8 cellular contexts compared by ENCODE assay signal in the genomic region with DNA sequence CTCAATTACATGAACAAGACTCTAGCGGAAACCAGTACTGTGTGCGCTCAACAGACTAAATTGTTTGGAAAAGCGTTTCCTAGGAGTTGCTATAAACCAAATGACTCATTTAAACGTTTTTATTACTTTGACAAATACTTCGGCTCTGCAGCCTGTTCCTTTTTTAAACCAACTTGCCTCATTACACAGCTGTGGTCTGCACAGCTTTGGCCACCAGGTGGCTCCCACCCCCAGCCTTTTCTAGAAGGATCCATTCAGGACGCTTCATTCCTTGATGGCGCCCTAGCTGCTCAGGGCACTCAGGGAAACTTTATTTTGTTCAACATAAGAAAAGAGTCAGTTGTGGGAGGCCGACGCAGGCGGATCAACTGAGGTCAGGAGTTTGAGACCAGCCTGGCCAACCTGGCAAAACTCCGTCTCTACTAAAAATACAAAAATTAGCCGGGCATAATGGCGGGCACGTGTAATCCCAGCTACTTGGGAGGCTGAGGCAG. TPM values are rescaled to one million over a fixed set of nuclear protein-coding genes. Genes with fewer than 3 reads are reported as not detected.
DNase-seq lines count a peak whose midpoint lies in the region; TF ChIP-seq lines count a peak whose summit lies in the region.

No MANE protein-coding gene starts in this region.

- H3K27me3 Mint-ChIP-seq in activated T-helper 1 cell treated with anti-CD3 and anti-CD28 coated beads, Interleukin-12 subunit alpha, Interleukin-12 subunit beta, Interleukin-2, Interleukin-4 antibody, amounts not matched to agents 30 ng/mL and 10 ng/mL and 1 ng/mL, durations not matched to agents 14 hours and 24 hours and 36 hours (ENCODE audit: insufficient read depth), result peaks cover 39% of the 10 kb centered on the region
- peaks cover 45% of the 10 kb centered on the region for H3K27me3 Mint-ChIP-seq in nephron progenitor cell (ENCODE audit: low read depth, poor library complexity)

- peaks cover 6% of the 10 kb centered on the region for H3K4me1 Mint-ChIP-seq in activated T-helper 1 cell treated with anti-CD3 and anti-CD28 coated beads, Interleukin-12 subunit alpha, Interleukin-12 subunit beta, Interleukin-2, Interleukin-4 antibody, amounts not matched to agents 30 ng/mL and 10 ng/mL and 1 ng/mL, durations not matched to agents 14 hours and 24 hours and 36 hours (ENCODE audit: low read depth)
- peaks cover 11% of the 10 kb centered on the region for H3K4me1 Mint-ChIP-seq in nephron progenitor cell

- peak; percentile 94 for DNase-seq in A172 (ENCODE audit: low spot score)
- peak; percentile 79 for DNase-seq in GM13976 (ENCODE audit: low spot score)
- DNase-seq in Jurkat, Clone E6-1 (ENCODE audit: low read depth, low spot score), result peak; percentile 67
- peak; percentile 66 for DNase-seq in RPMI8226
- DNase-seq in activated T-helper 1 cell treated with anti-CD3 and anti-CD28 coated beads, Interleukin-12 subunit alpha, Interleukin-12 subunit beta, Interleukin-2, Interleukin-4 antibody, amounts not matched to agents 30 ng/mL and 10 ng/mL and 1 ng/mL, durations not matched to agents 14 hours and 24 hours and 36 hours (ENCODE audit: low spot score), result peak; percentile 51
- DNase-seq in fibroblast of pulmonary artery (ENCODE audit: low read depth), result peak; percentile 96
- DNase-seq in nephron progenitor cell, result peak; percentile 75
- peak in 5 of 6 experiments; percentile 13 to 33 (median 30) for DNase-seq in stimulated activated naive CD4-positive, alpha-beta T cell (lab: John Stamatoyannopoulos, UW)

- no peak overlapping the region for H3K27ac Mint-ChIP-seq in activated T-helper 1 cell treated with anti-CD3 and anti-CD28 coated beads, Interleukin-12 subunit alpha, Interleukin-12 subunit beta, Interleukin-2, Interleukin-4 antibody, amounts not matched to agents 30 ng/mL and 10 ng/mL and 1 ng/mL, durations not matched to agents 14 hours and 24 hours and 36 hours
- H3K27ac Mint-ChIP-seq in nephron progenitor cell, result peak overlapping the region; percentile 96

- H3K36me3 Mint-ChIP-seq in activated T-helper 1 cell treated with anti-CD3 and anti-CD28 coated beads, Interleukin-12 subunit alpha, Interleukin-12 subunit beta, Interleukin-2, Interleukin-4 antibody, amounts not matched to agents 30 ng/mL and 10 ng/mL and 1 ng/mL, durations not matched to agents 14 hours and 24 hours and 36 hours (ENCODE audit: low read depth), result no peaks in the 10 kb centered on the region
- H3K36me3 Mint-ChIP-seq in nephron progenitor cell (ENCODE audit: low read depth), result no peaks in the 10 kb centered on the region

- H3K4me3 ChIP-seq in Jurkat, Clone E6-1 (ENCODE audit: low read length), result no peak overlapping the region
- no peak overlapping the region for H3K4me3 ChIP-seq in fibroblast of pulmonary artery (replicated peaks; ENCODE audit: low read depth, low read length)

- no peaks in the 10 kb centered on the region for H3K9me3 Mint-ChIP-seq in activated T-helper 1 cell treated with anti-CD3 and anti-CD28 coated beads, Interleukin-12 subunit alpha, Interleukin-12 subunit beta, Interleukin-2, Interleukin-4 antibody, amounts not matched to agents 30 ng/mL and 10 ng/mL and 1 ng/mL, durations not matched to agents 14 hours and 24 hours and 36 hours
- peaks cover 2% of the 10 kb centered on the region for H3K9me3 Mint-ChIP-seq in nephron progenitor cell

- peak; percentile 80 for TF ChIP-seq CTCF in GM13976 (IDR thresholded peaks at IDR 0.05; ENCODE audit: borderline replicate concordance, control extremely low read depth, extremely low read depth, insufficient read depth, missing control alignments)
- TF ChIP-seq CTCF in fibroblast of pulmonary artery (IDR thresholded peaks at IDR 0.05; ENCODE audit: low read length, missing control alignments), result peak; percentile 97
- TF ChIP-seq CTCF in nephron progenitor cell (IDR thresholded peaks at IDR 0.05), result peak; percentile 91

- intact Hi-C loops in activated T-helper 1 cell treated with anti-CD3 and anti-CD28 coated beads, Interleukin-12 subunit alpha, Interleukin-12 subunit beta, Interleukin-2, Interleukin-4 antibody, amounts not matched to agents 30 ng/mL and 10 ng/mL and 1 ng/mL, durations not matched to agents 14 hours and 24 hours and 36 hours (cut with micrococcal nuclease), result loop anchor here (1.0 to 10.0 kb wide), 7 partner anchors 131 to 1851 kb away; no protein-coding TSS in a partner anchor

- in situ Hi-C loops in GM13976 (cut with MboI; ENCODE audit: low sequenced_read_pairs, unreplicated experiment), result loop anchor here (10.0 kb wide), 1 partner anchor 531 kb away; no protein-coding TSS in a partner anchor

- no peak overlapping the region for H3K4me3 Mint-ChIP-seq in activated T-helper 1 cell treated with anti-CD3 and anti-CD28 coated beads, Interleukin-12 subunit alpha, Interleukin-12 subunit beta, Interleukin-2, Interleukin-4 antibody, amounts not matched to agents 30 ng/mL and 10 ng/mL and 1 ng/mL, durations not matched to agents 14 hours and 24 hours and 36 hours
- no peak overlapping the region for H3K4me3 Mint-ChIP-seq in nephron progenitor cell

RNA-seq across cellular contexts. Expression of gene XPO4, which starts 41.0 kb away (rescaled TPM):
- total RNA-seq in A172 (2014; rRNA removed; shearing (Covaris generic)), result 19.3 and 25.0 TPM in 2 replicates
- 11.4 TPM for polyA plus RNA-seq in Jurkat, Clone E6-1 (2012; ENCODE audit: insufficient read depth, insufficient read length)
- total RNA-seq in activated T-helper 1 cell treated with anti-CD3 and anti-CD28 coated beads, Interleukin-12 subunit alpha, Interleukin-12 subunit beta, Interleukin-2, Interleukin-4 antibody, amounts not matched to agents 30 ng/mL and 10 ng/mL and 1 ng/mL, durations not matched to agents 14 hours and 24 hours and 36 hours, result 33.5 and 34.1 TPM in 2 replicates

Comparison
In these comparisons a context has a peak if more than half of its experiments do, and no peak if none do; other contexts are left out.
1. DNase-seq: peak in every context shown above with its lines; median percentile 96 in fibroblast of pulmonary artery; 94 in A172; 79 in GM13976; 75 in nephron progenitor cell; 67 in Jurkat, Clone E6-1; 66 in RPMI8226; 51 in activated T-helper 1 cell treated with anti-CD3 and anti-CD28 coated beads, Interleukin-12 subunit alpha, Interleukin-12 subunit beta, Interleukin-2, Interleukin-4 antibody, amounts not matched to agents 30 ng/mL and 10 ng/mL and 1 ng/mL, durations not matched to agents 14 hours and 24 hours and 36 hours; 30 in stimulated activated naive CD4-positive, alpha-beta T cell.